20 cellular contexts compared by ENCODE assay signal in the genomic region with DNA sequence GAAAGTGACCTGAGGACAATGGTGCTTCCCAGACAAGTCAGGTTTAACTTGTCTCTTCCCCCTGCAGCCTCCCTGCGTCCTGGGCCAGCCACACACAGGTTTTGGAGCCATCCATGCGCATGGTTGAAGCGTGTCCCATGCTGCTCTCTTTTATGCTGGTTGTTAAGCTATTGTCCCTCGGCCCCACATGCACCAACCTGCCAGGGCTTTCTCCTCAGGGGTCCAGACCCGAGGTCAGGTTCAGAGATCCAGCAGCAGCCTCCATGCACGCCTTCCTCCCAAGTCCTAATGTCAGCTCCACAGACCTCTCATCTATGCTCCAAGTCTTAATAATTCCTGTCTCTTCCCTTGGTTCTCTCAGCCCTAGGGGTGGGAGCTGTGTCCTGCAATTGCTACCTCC. TPM values are rescaled to one million over a fixed set of nuclear protein-coding genes. Genes with fewer than 3 reads are reported as not detected.
DNase-seq lines count a peak whose midpoint lies in the region; FAIRE-seq and TF ChIP-seq lines count a peak whose summit lies in the region.
"Had no signal": no experiment of that assay in that cellular context is flagged by ENCODE, and none has a peak within 500 bp of the region (broad histone marks: within the 10 kb centered on the region; RNA-seq: fewer than 3 reads in every experiment).

No MANE protein-coding gene starts in this region.

- H3K9me3 ChIP-seq in PC-9 (ENCODE audit: insufficient read depth, low read depth) (no peaks in the 10 kb centered on the region), H1 (ENCODE audit: insufficient read depth in 2 of 2, low read depth in 1 of 2, low read length in 1 of 2) (no peaks in the 10 kb centered on the region), neuronal stem cell (replicated peaks in 1 of 2; ENCODE audit: control insufficient read depth in 2 of 2, insufficient read depth in 1 of 2, low read depth in 1 of 2, low read length in 2 of 2) (no peaks in the 10 kb centered on the region)

- WGBS in H1 (ENCODE audit: extremely low coverage in 1 of 2, insufficient coverage in 1 of 2, insufficient read length in 1 of 2, insufficient replicate concordance in 2 of 2, low coverage in 1 of 2, low lambda C conversion rate in 2 of 2, missing lambda C conversion rate in 1 of 2), 2 experiments: 71% methylated on average over 6 of the region's 6 CpGs; no CpG with 5 or more reads in 1 of the 2 experiments
- no CpG with 5 or more reads among the region's 6 CpGs for WGBS in neuronal stem cell (ENCODE audit: extremely low coverage in 2 of 2, insufficient read length in 2 of 2, insufficient replicate concordance in 1 of 2), 2 donors

- H3K27me3 ChIP-seq in PC-9 (ENCODE audit: insufficient read depth, low read depth): no peaks in the 10 kb centered on the region
- peaks cover 10 to 27% (median 17%) of the 10 kb centered on the region in 4 experiments for H3K27me3 ChIP-seq in H1 (replicated peaks in 1 of 4; ENCODE audit: control insufficient read depth in 3 of 4, extremely low read depth in 1 of 4, insufficient read depth in 3 of 4, low read length in 3 of 4)
- H3K27me3 ChIP-seq in neuronal stem cell (ENCODE audit: control insufficient read depth in 3 of 3, insufficient read depth in 3 of 3, low read depth in 1 of 3, low read length in 3 of 3): no peaks in the 10 kb centered on the region

- no peak overlapping the region for H2BK20ac ChIP-seq in H1 (ENCODE audit: low read length)

- H4K91ac ChIP-seq in H1 (replicated peaks; ENCODE audit: insufficient read length, low read length) (no peak overlapping the region), neuronal stem cell (ENCODE audit: low read depth, low read length, poor library complexity) (no peak overlapping the region)

- BruUV-seq in PC-9 (replicated peaks; lab: Mats Ljungman, UMichigan): no TSS peak

- H2BK15ac ChIP-seq in H1 (ENCODE audit: low read length): no peak overlapping the region
- no peak overlapping the region for H2BK15ac ChIP-seq in neuronal stem cell (ENCODE audit: low read length)

- H2BK5ac ChIP-seq in H1 (ENCODE audit: low read depth, low read length) (peak overlapping the region; percentile 12; the same call in 1 of the 2 replicates), neuronal stem cell (ENCODE audit: low read length) (no peak overlapping the region)

- peaks cover 63% of the 10 kb centered on the region for H3K4me1 Mint-ChIP-seq in type B pancreatic cell (ENCODE audit: unreplicated experiment)
- H3K4me1 Mint-ChIP-seq: CD4-positive, CD25-positive, alpha-beta regulatory T cell had no signal

- peak overlapping the region; percentile 65; the same call in 1 of the 2 replicates for H2AK5ac ChIP-seq in H1 (ENCODE audit: low read depth, low read length)
- H2AK5ac ChIP-seq in neuronal stem cell (ENCODE audit: low read depth, low read length): peak overlapping the region; percentile 21

- H3K27me3 Mint-ChIP-seq in type B pancreatic cell: no peaks in the 10 kb centered on the region

- H3K27ac ChIP-seq in PC-9: peak overlapping the region; percentile 39; the same call in 1 of the 2 replicates
- no peak overlapping the region for H3K27ac ChIP-seq in H1 (ENCODE audit: low read depth, low read length)
- no peak overlapping the region for H3K27ac ChIP-seq in neuronal stem cell (replicated peaks; ENCODE audit: low read length)
- no peak overlapping the region for H3K27ac ChIP-seq in substantia nigra (ENCODE audit: low read depth, low read length, poor library complexity, severe bottlenecking)
- H3K27ac ChIP-seq: KMS-11, RWPE1 had no signal

- no peak overlapping the region for H3K56ac ChIP-seq in H1 (replicated peaks; ENCODE audit: insufficient read length, low read depth, low read length)

- peak overlapping the region; percentile 97 for H3K27ac Mint-ChIP-seq in type B pancreatic cell
- H3K27ac Mint-ChIP-seq: CD4-positive, CD25-positive, alpha-beta regulatory T cell; HFFc6 had no signal

- H4K8ac ChIP-seq in H1 (ENCODE audit: extremely low read depth, insufficient read depth, low read length) (no peak overlapping the region), neuronal stem cell (ENCODE audit: low read depth, low read length) (no peak overlapping the region)

- H2AFZ ChIP-seq in PC-9 (no peak overlapping the region), H1 (ENCODE audit: low read length) (no peak overlapping the region), neuronal stem cell (ENCODE audit: low read length) (no peak overlapping the region)

- H3K18ac ChIP-seq in H1 (ENCODE audit: extremely low read depth, low read length) (no peak overlapping the region), neuronal stem cell (ENCODE audit: low read length) (peak overlapping the region; percentile 60)

- no peak overlapping the region for H2BK120ac ChIP-seq in H1 (replicated peaks; ENCODE audit: low read depth, low read length)
- H2BK120ac ChIP-seq in neuronal stem cell (ENCODE audit: low read depth, low read length): no peak overlapping the region

- no peak overlapping the region for H3K4me2 ChIP-seq in PC-9
- no peak overlapping the region for H3K4me2 ChIP-seq in H1 (ENCODE audit: insufficient read depth in 1 of 2, low read depth in 2 of 2, low read length in 2 of 2)
- H3K4me2 ChIP-seq in neuronal stem cell (ENCODE audit: insufficient read depth, low read length, poor library complexity, severe bottlenecking): no peak overlapping the region
- H3K4me2 ChIP-seq: KMS-11 had no signal

- H3K4me1 ChIP-seq in PC-9 (replicated peaks; ENCODE audit: insufficient read depth): peaks cover 49% of the 10 kb centered on the region
- H3K4me1 ChIP-seq in H1 (replicated peaks in 1 of 4; ENCODE audit: control insufficient read depth in 3 of 4, insufficient read depth in 4 of 4, low read length in 3 of 4): peaks cover 0 to 18% (median 10%) of the 10 kb centered on the region in 4 experiments; a peak in 5 of 7 replicates
- peaks cover 35 to 36% of the 10 kb centered on the region in 2 donors for H3K4me1 ChIP-seq in neuronal stem cell (ENCODE audit: control insufficient read depth in 2 of 2, insufficient read depth in 1 of 2, low read depth in 1 of 2, low read length in 2 of 2)

- no peaks in the 10 kb centered on the region for H3K23me2 ChIP-seq in H1 (ENCODE audit: low read depth, low read length)

- no peak for TF ChIP-seq RAD21 in H1 (IDR thresholded peaks at IDR 0.05 in 1 of 2, conservative IDR thresholded peaks at IDR 0.05 in 1 of 2; ENCODE audit: low read depth in 2 of 2, low read length in 2 of 2)

- H3K79me2 ChIP-seq in PC-9 (ENCODE audit: low read depth) (no peaks in the 10 kb centered on the region), H1 (ENCODE audit: control insufficient read depth in 1 of 2, insufficient read depth in 2 of 2, low read length in 2 of 2) (no peaks in the 10 kb centered on the region)

- intact Hi-C loops in PC-9 (cut with micrococcal nuclease; ENCODE audit: unreplicated experiment): loop anchor here (5.0 kb wide), 1 partner anchor 208 kb away; no protein-coding TSS in a partner anchor

- peaks cover 12% of the 10 kb centered on the region for H3K9me3 Mint-ChIP-seq in type B pancreatic cell
- H3K9me3 Mint-ChIP-seq: HFFc6 had no signal

- no peak overlapping the region for H3K23ac ChIP-seq in H1 (ENCODE audit: insufficient read length)
- no peak overlapping the region for H3K23ac ChIP-seq in neuronal stem cell (ENCODE audit: low read depth, low read length, poor library complexity)

- TF ChIP-seq CTCF in PC-9 (conservative IDR thresholded peaks at IDR 0.05) (no peak), H1 (IDR thresholded peaks at IDR 0.05; ENCODE audit: control extremely low read depth in 1 of 3, insufficient read depth in 1 of 3, low read depth in 1 of 3, low read length in 3 of 3) (no peak), type B pancreatic cell (conservative IDR thresholded peaks at IDR 0.05) (no peak)

- H3K14ac ChIP-seq in H1 (ENCODE audit: insufficient read length) (no peak overlapping the region), neuronal stem cell (ENCODE audit: low read length) (peak overlapping the region; percentile 58)

- H3K9me2 ChIP-seq in PC-9 (ENCODE audit: insufficient read depth): no peaks in the 10 kb centered on the region

- no peak overlapping the region for H4K5ac ChIP-seq in H1 (ENCODE audit: insufficient read length, low read depth, low read length)

- H4K20me1 ChIP-seq in PC-9 (ENCODE audit: insufficient read depth) (no peaks in the 10 kb centered on the region), H1 (replicated peaks in 1 of 2; ENCODE audit: control insufficient read depth in 1 of 2, insufficient read depth in 2 of 2, low read length in 2 of 2) (no peaks in the 10 kb centered on the region)

- CTCF ChIA-PET in PC-9 (lab: Charles Lee): interaction anchor here (0.9 kb wide), 1 partner anchor 17 kb away, joined by 3 read pairs; no protein-coding TSS in a partner anchor
- CTCF ChIA-PET in H1 (lab: Charles Lee; ENCODE audit: partially characterized antibody): interaction anchor here (0.5 to 1.7 kb wide), 13 partner anchors 12 to 217 kb away, joined by 3 to 7 read pairs (median 4); no protein-coding TSS in a partner anchor

- H2BK12ac ChIP-seq in H1 (ENCODE audit: low read depth, low read length) (peak overlapping the region; percentile 69; the same call in 1 of the 2 replicates), neuronal stem cell (ENCODE audit: low read length) (no peak overlapping the region)

- no peak for FAIRE-seq in H1 (lab: Jason Lieb, UNC)
- FAIRE-seq: GM12878 had no signal

- TF ChIP-seq EP300 in H1 (IDR thresholded peaks at IDR 0.05; ENCODE audit: borderline replicate concordance in 1 of 2, low read depth in 2 of 2, low read length in 2 of 2): no peak

- no peak overlapping the region for H3K4me3 ChIP-seq in PC-9
- H3K4me3 ChIP-seq in H1 (ENCODE audit: extremely low read depth in 1 of 4, insufficient read depth in 2 of 4, low read depth in 3 of 4, low read length in 4 of 4): no peak overlapping the region
- H3K4me3 ChIP-seq in neuronal stem cell (ENCODE audit: low read length in 2 of 2): no peak overlapping the region
- H3K4me3 ChIP-seq: GM12878 had no signal

- H3K4me3 Mint-ChIP-seq in type B pancreatic cell: no peak overlapping the region
- H3K4me3 Mint-ChIP-seq: CD4-positive, CD25-positive, alpha-beta regulatory T cell; HFFc6 had no signal

- H3K4ac ChIP-seq in H1 (replicated peaks; ENCODE audit: insufficient read length, low read depth, low read length) (no peak overlapping the region), neuronal stem cell (ENCODE audit: low read length) (no peak overlapping the region)

- no peaks in the 10 kb centered on the region for H3K36me3 ChIP-seq in PC-9 (ENCODE audit: low read depth)
- no peaks in the 10 kb centered on the region for H3K36me3 ChIP-seq in H1 (ENCODE audit: control insufficient read depth in 2 of 4, insufficient read depth in 4 of 4, low read length in 3 of 4)
- H3K36me3 ChIP-seq in neuronal stem cell (replicated peaks in 1 of 2; ENCODE audit: control insufficient read depth in 2 of 2, insufficient read depth in 2 of 2, low read length in 2 of 2): no peaks in the 10 kb centered on the region

- DNase-seq in PC-9: no peak
- no peak for DNase-seq in H1 (ENCODE audit: low read depth in 1 of 2, low spot score in 2 of 2)
- no peak for DNase-seq in neuronal stem cell (ENCODE audit: low spot score)
- no peak for DNase-seq in type B pancreatic cell (ENCODE audit: extremely low spot score, unreplicated experiment)
- no peak for DNase-seq in stimulated activated CD4-positive, alpha-beta T cell treated with anti-CD3 and anti-CD28 coated beads, Interleukin-1b, Interleukin-23, amount 100 ng/mL, for 48 hours
- no peak for DNase-seq in substantia nigra (lab: John Stamatoyannopoulos, UW)
- no peak for DNase-seq in activated effector memory CD4-positive, alpha-beta T cell treated with anti-CD3 and anti-CD28 coated beads, Interleukin-2, amount 50 U/mL, for 16 hours
- DNase-seq: ACHN; CD4-positive, CD25-positive, alpha-beta regulatory T cell; COR-L47; DMS 273 treated with DMSO at 0.1 percent for 48 hours; HFFc6; NCI-H1417; NCI-H187; NCI-H2227 treated with DMSO at 0.1 percent for 48 hours; NCI-H510A treated with DMSO at 0.1 percent for 48 hours; SIG-M5 had no signal

- H3F3A ChIP-seq in PC-9 (ENCODE audit: insufficient read depth, low read depth): peaks cover 13% of the 10 kb centered on the region; the same call in 1 of the 2 replicates

- no peak overlapping the region for H3K9ac ChIP-seq in H1 (replicated peaks in 1 of 4; ENCODE audit: extremely low read depth in 1 of 4, low read depth in 3 of 4, low read length in 3 of 4)
- H3K9ac ChIP-seq in neuronal stem cell (ENCODE audit: low read depth, low read length, poor library complexity): no peak overlapping the region
- H3K9ac ChIP-seq: KMS-11 had no signal

- no peak for TF ChIP-seq POLR2A in H1 (IDR thresholded peaks at IDR 0.05; ENCODE audit: control extremely low read depth in 1 of 2, low read depth in 2 of 2, low read length in 2 of 2)

- H3K79me1 ChIP-seq in H1 (ENCODE audit: low read depth, low read length): no peaks in the 10 kb centered on the region
- H3K79me1 ChIP-seq in neuronal stem cell (ENCODE audit: low read depth, low read length): no peaks in the 10 kb centered on the region

- POLR2A ChIA-PET in PC-9 (lab: Charles Lee; ENCODE audit: unreplicated experiment) (interaction anchor here (1.4 kb wide), 1 partner anchor 51 kb away, joined by 6 read pairs; no protein-coding TSS in a partner anchor), H1 (lab: Charles Lee; ENCODE audit: partially characterized antibody) (interaction anchor here (0.8 kb wide), 1 partner anchor 118 kb away, joined by 3 read pairs; a partner anchor contains a TSS)

- peaks cover 4% of the 10 kb centered on the region for H3K36me3 Mint-ChIP-seq in type B pancreatic cell
- H3K36me3 Mint-ChIP-seq: CD4-positive, CD25-positive, alpha-beta regulatory T cell had no signal

RNA-seq across cellular contexts. Expression of a gene that starts 1.6 kb away (rescaled TPM):
- 20.0 and 20.8 TPM in 2 replicates for total RNA-seq in PC-9 (2021)
- not detected in 2 replicates for total RNA-seq in H1 (2021; fragmentation: NEBNext Ultra II Directional; extraction: Animal tissue kit (Norgen Biotek cat#: 25700))
- polyA plus RNA-seq in H1 (2011; rRNA removed): 0.06 TPM in 2 replicates
- polyA plus RNA-seq in H1 (2011; cell fraction: cytosol; rRNA removed): 0.06 TPM
- 0.50 TPM for polyA plus RNA-seq in H1 (2011; cell fraction: nucleus; rRNA removed)
- polyA plus RNA-seq in H1 (2012, experiment 1 of 2): 0.12 to 0.62 TPM (median 0.24 TPM) in 4 replicates
- not detected for polyA plus RNA-seq in H1 (2012, experiment 2 of 2)
- 0.06 TPM for polyA plus RNA-seq in H1 (2013, experiment 1 of 2)
- 0.07 TPM for polyA plus RNA-seq in H1 (2013, experiment 2 of 2)
- polyA minus RNA-seq in H1 (2011; rRNA and poly(A)+ RNA removed): 0.02 and 0.03 TPM in 2 replicates
- polyA minus RNA-seq in H1 (2011; cell fraction: cytosol; rRNA and poly(A)+ RNA removed): not detected
- polyA minus RNA-seq in H1 (2011; cell fraction: nucleus; rRNA and poly(A)+ RNA removed): not detected
- polyA plus RNA-seq in neuronal stem cell (2013, experiment 1 of 2): 0.71 TPM
- polyA plus RNA-seq in neuronal stem cell (2013, experiment 2 of 2): 0.66 TPM
- total RNA-seq in type B pancreatic cell (ENCODE audit: low replicate concordance): 3.2 and 6.4 TPM in 2 replicates
- total RNA-seq: CD4-positive, CD25-positive, alpha-beta regulatory T cell had no signal
- polyA plus RNA-seq: CD4-positive, CD25-positive, alpha-beta regulatory T cell had no signal
